13 cellular contexts compared by ENCODE assay signal in the genomic region with DNA sequence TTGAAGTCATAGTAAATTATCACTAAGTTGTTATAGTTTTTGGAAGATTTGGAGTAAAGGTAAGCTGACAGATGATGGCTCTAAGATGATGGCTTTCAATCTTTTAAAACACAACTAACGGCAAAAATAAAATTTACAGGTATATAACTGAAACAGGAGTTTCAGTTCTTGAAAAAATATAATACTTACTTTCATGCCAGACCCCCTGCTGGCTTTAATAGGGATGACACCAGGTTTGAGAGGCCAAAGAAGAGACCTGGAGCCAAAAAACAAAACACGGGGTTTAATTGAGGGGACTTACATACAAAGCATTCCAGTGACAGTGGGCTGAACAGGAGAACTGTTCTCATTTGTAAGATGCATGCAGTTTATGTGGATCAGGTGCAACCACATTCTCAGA.
DNase-seq lines count a peak whose midpoint lies in the region; ATAC-seq and TF ChIP-seq lines count a peak whose summit lies in the region.
"Had no signal": no experiment of that assay in that cellular context is flagged by ENCODE, and none has a peak within 500 bp of the region (broad histone marks: within the 10 kb centered on the region; RNA-seq: fewer than 3 reads in every experiment).

No MANE protein-coding gene starts in this region.

- peak; percentile 70 for ATAC-seq in GM18907 (IDR thresholded peaks at IDR 0.05; ENCODE audit: unreplicated experiment)
- ATAC-seq: stimulated activated memory B cell treated with anti-CD40 and anti-IgM and Interleukin-4, amounts not matched to agents 10 μg/mL and 1 μg/mL and 100 μg/mL, for 72 hours had no signal

- H3K9me3 Mint-ChIP-seq in activated T-helper 1 cell treated with anti-CD3 and anti-CD28 coated beads, Interleukin-12 subunit alpha, Interleukin-12 subunit beta, Interleukin-2, Interleukin-4 antibody, amounts not matched to agents 30 ng/mL and 10 ng/mL and 1 ng/mL, durations not matched to agents 14 hours and 24 hours and 36 hours = no peaks in the 10 kb centered on the region
- H3K9me3 Mint-ChIP-seq: activated B cell treated with CpG ODN at 0.5 μM for 24 hours had no signal

- H3K27ac Mint-ChIP-seq in activated T-helper 1 cell treated with anti-CD3 and anti-CD28 coated beads, Interleukin-12 subunit alpha, Interleukin-12 subunit beta, Interleukin-2, Interleukin-4 antibody, amounts not matched to agents 30 ng/mL and 10 ng/mL and 1 ng/mL, durations not matched to agents 14 hours and 24 hours and 36 hours = no peak overlapping the region
- H3K27ac Mint-ChIP-seq: activated B cell treated with CpG ODN at 0.5 μM for 24 hours; stimulated activated memory B cell treated with anti-CD40 and anti-IgM and Interleukin-4, amounts not matched to agents 10 μg/mL and 1 μg/mL and 100 μg/mL, for 72 hours had no signal

- no peak overlapping the region for H3K4me3 ChIP-seq in epithelial cell of esophagus (ENCODE audit: low read length)

- no peaks in the 10 kb centered on the region for H3K27me3 Mint-ChIP-seq in activated T-helper 1 cell treated with anti-CD3 and anti-CD28 coated beads, Interleukin-12 subunit alpha, Interleukin-12 subunit beta, Interleukin-2, Interleukin-4 antibody, amounts not matched to agents 30 ng/mL and 10 ng/mL and 1 ng/mL, durations not matched to agents 14 hours and 24 hours and 36 hours (ENCODE audit: insufficient read depth)
- H3K27me3 Mint-ChIP-seq: activated B cell treated with CpG ODN at 0.5 μM for 24 hours; stimulated activated memory B cell treated with anti-CD40 and anti-IgM and Interleukin-4, amounts not matched to agents 10 μg/mL and 1 μg/mL and 100 μg/mL, for 72 hours had no signal

- intact Hi-C loops in activated T-helper 1 cell treated with anti-CD3 and anti-CD28 coated beads, Interleukin-12 subunit alpha, Interleukin-12 subunit beta, Interleukin-2, Interleukin-4 antibody, amounts not matched to agents 30 ng/mL and 10 ng/mL and 1 ng/mL, durations not matched to agents 14 hours and 24 hours and 36 hours (cut with micrococcal nuclease) = no loop called here

- TF ChIP-seq CTCF in 22Rv1 (IDR thresholded peaks at IDR 0.05) = peak; percentile 33
- TF ChIP-seq CTCF in epithelial cell of esophagus (IDR thresholded peaks at IDR 0.05; ENCODE audit: insufficient read depth, low read depth, low read length, missing control alignments) = peak; percentile 28

- no peak overlapping the region for H3K4me3 Mint-ChIP-seq in activated T-helper 1 cell treated with anti-CD3 and anti-CD28 coated beads, Interleukin-12 subunit alpha, Interleukin-12 subunit beta, Interleukin-2, Interleukin-4 antibody, amounts not matched to agents 30 ng/mL and 10 ng/mL and 1 ng/mL, durations not matched to agents 14 hours and 24 hours and 36 hours
- H3K4me3 Mint-ChIP-seq: activated B cell treated with CpG ODN at 0.5 μM for 24 hours; naive B cell; stimulated activated memory B cell treated with anti-CD40 and anti-IgM and Interleukin-4, amounts not matched to agents 10 μg/mL and 1 μg/mL and 100 μg/mL, for 72 hours had no signal

- DNase-seq in M059J (ENCODE audit: low read depth) (peak; percentile 1), epithelial cell of esophagus (ENCODE audit: low read depth) (peak; percentile 6), cerebellum (ENCODE audit: low spot score) (no peak), NCI-H128 (lab: John Stamatoyannopoulos, UW; ENCODE audit: unreplicated experiment) (no peak), ureter (ENCODE audit: low spot score) (no peak)
- no peak for DNase-seq in activated T-helper 1 cell treated with anti-CD3 and anti-CD28 coated beads, Interleukin-12 subunit alpha, Interleukin-12 subunit beta, Interleukin-2, Interleukin-4 antibody, amounts not matched to agents 30 ng/mL and 10 ng/mL and 1 ng/mL, durations not matched to agents 14 hours and 24 hours and 36 hours (ENCODE audit: low spot score)
- DNase-seq: activated B cell treated with CpG ODN at 0.5 μM for 24 hours; effector CD4-positive, alpha-beta T cell; naive B cell; NCI-H1105 treated with DMSO at 0.1 percent for 48 hours had no signal

- H3K36me3 Mint-ChIP-seq in activated T-helper 1 cell treated with anti-CD3 and anti-CD28 coated beads, Interleukin-12 subunit alpha, Interleukin-12 subunit beta, Interleukin-2, Interleukin-4 antibody, amounts not matched to agents 30 ng/mL and 10 ng/mL and 1 ng/mL, durations not matched to agents 14 hours and 24 hours and 36 hours (ENCODE audit: low read depth) = no peaks in the 10 kb centered on the region
- H3K36me3 Mint-ChIP-seq: naive B cell; stimulated activated memory B cell treated with anti-CD40 and anti-IgM and Interleukin-4, amounts not matched to agents 10 μg/mL and 1 μg/mL and 100 μg/mL, for 72 hours had no signal

- no peak overlapping the region for H3K27ac ChIP-seq in 22Rv1

- H3K4me1 Mint-ChIP-seq in activated T-helper 1 cell treated with anti-CD3 and anti-CD28 coated beads, Interleukin-12 subunit alpha, Interleukin-12 subunit beta, Interleukin-2, Interleukin-4 antibody, amounts not matched to agents 30 ng/mL and 10 ng/mL and 1 ng/mL, durations not matched to agents 14 hours and 24 hours and 36 hours (ENCODE audit: low read depth) = no peaks in the 10 kb centered on the region
- H3K4me1 Mint-ChIP-seq: activated B cell treated with CpG ODN at 0.5 μM for 24 hours; naive B cell; stimulated activated memory B cell treated with anti-CD40 and anti-IgM and Interleukin-4, amounts not matched to agents 10 μg/mL and 1 μg/mL and 100 μg/mL, for 72 hours had no signal

Comparison
In these comparisons a context has a peak if more than half of its experiments do, and no peak if none do; other contexts are left out.
1. DNase-seq: peak in M059J (single experiment) and epithelial cell of esophagus (single experiment); none in cerebellum (single experiment), NCI-H128 (single experiment), ureter (single experiment) and activated T-helper 1 cell treated with anti-CD3 and anti-CD28 coated beads, Interleukin-12 subunit alpha, Interleukin-12 subunit beta, Interleukin-2, Interleukin-4 antibody, amounts not matched to agents 30 ng/mL and 10 ng/mL and 1 ng/mL, durations not matched to agents 14 hours and 24 hours and 36 hours (single experiment).